Comparison of ENCODE assay signal across 8 cellular contexts in the genomic region with DNA sequence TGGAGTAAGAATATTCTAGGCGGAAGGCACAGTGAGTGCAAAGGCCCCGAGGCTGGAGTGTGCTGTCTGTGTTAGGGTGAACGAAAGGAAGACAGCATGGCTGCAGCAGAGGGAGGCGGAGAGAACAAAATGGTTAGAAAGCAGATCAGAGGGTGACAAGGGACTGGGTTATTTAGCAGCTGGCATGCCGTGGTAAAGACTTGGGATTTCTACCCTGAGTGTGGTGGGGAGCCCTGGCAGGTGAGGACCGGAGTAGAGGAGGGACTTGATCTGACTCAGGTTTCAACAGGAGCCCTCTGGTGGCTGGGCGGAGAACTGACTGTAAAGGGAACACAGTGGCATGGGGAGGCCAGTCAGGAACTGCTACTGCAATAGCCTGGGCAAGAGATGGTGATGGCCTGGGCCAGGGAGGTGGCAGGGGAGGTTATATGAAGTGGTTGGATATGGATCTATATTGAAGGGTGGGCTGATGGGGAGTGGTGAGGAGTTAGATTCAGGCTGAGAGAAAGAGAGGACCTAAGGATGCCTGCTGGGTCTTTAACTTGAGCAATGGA. TPM values are rescaled to one million over a fixed set of nuclear protein-coding genes. Genes with fewer than 3 reads are reported as not detected.
A peak's percentile ranks its signal among the peaks of the same experiment; 100 is the strongest.
DNase-seq lines count a peak whose midpoint lies in the region; ATAC-seq, FAIRE-seq and TF ChIP-seq lines count a peak whose summit lies in the region.

No MANE protein-coding gene starts in this region.

- no peak overlapping the region for H3K27ac ChIP-seq in HEK293 (ENCODE audit: extremely low read depth, low read depth, low read length)
- H3K27ac ChIP-seq in GM12878 (ENCODE audit: control insufficient read depth, insufficient read depth), result no peak overlapping the region
- no peak overlapping the region for H3K27ac ChIP-seq in iPS DF 6.9 (ENCODE audit: low read length)

- no peak overlapping the region for H3K9ac ChIP-seq in GM12878 (ENCODE audit: control insufficient read depth, insufficient read depth, low read length)

- H3K4me1 ChIP-seq in HEK293 (ENCODE audit: control insufficient read depth, insufficient read depth, low read length) (peaks cover 2% of the 10 kb centered on the region), GM12878 (ENCODE audit: control insufficient read depth, insufficient read depth, low read length) (peaks cover 3% of the 10 kb centered on the region; the same call in 1 of the 2 replicates), iPS DF 6.9 (ENCODE audit: control insufficient read depth, insufficient read depth, low read length) (no peaks in the 10 kb centered on the region)

- in situ Hi-C loops in GM12878 (cut with MboI), result loop anchor here (5.0 to 10.0 kb wide), 2 partner anchors 183 to 321 kb away; partner anchors contain the start of gene C6orf89

- no peak for TF ChIP-seq EP300 in GM12878 (IDR thresholded peaks at IDR 0.05; ENCODE audit: borderline replicate concordance in 1 of 2, control insufficient read depth in 1 of 2, low read depth in 2 of 2, low read length in 2 of 2)

- H3K27me3 ChIP-seq in GM12878 (replicated peaks in 1 of 2; ENCODE audit: control insufficient read depth in 2 of 2, insufficient read depth in 2 of 2, low read length in 1 of 2) (no peaks in the 10 kb centered on the region), iPS DF 6.9 (ENCODE audit: control insufficient read depth, insufficient read depth, low read length) (no peaks in the 10 kb centered on the region)

- intact Hi-C loops in GM12878 (cut with micrococcal nuclease; ENCODE audit: unreplicated experiment), result loop anchor here (1.0 kb wide), 3 partner anchors 36 to 179 kb away; no protein-coding TSS in a partner anchor

- 52% methylated on average over 7 of the region's 7 CpGs for WGBS in GM12878 (ENCODE audit: insufficient coverage, insufficient replicate concordance, low lambda C conversion rate, missing lambda C conversion rate)
- WGBS in iPS DF 6.9 (ENCODE audit: insufficient coverage, insufficient read length), result no CpG with 5 or more reads among the region's 7 CpGs

- no peak overlapping the region for H3K4me2 ChIP-seq in GM12878 (ENCODE audit: control insufficient read depth, insufficient read depth)

- POLR2A ChIA-PET in HEK293 (lab: Yijun Ruan, JAX) (no interaction called here), GM12878 (lab: Charles Lee) (no interaction called here)

- BruUV-seq in GM12878 (replicated peaks; lab: Mats Ljungman, UMichigan), result no TSS peak

- TF ChIP-seq RAD21 in GM12878 (IDR thresholded peaks at IDR 0.05; ENCODE audit: insufficient read depth, low read depth, low read length), result peak; percentile 63

- RAD21 ChIA-PET in GM12878 (lab: Charles Lee; ENCODE audit: unreplicated experiment), result interaction anchor here (0.6 to 3.9 kb wide), 9 partner anchors 10 to 442 kb away, joined by 3 to 36 read pairs (median 16); partner anchors contain the start of gene PIM1

- peak; percentile 75 for DNase-seq in COR-L47 (lab: John Stamatoyannopoulos, UW)
- peak; percentile 40 for DNase-seq in NCI-H2171 (lab: John Stamatoyannopoulos, UW)
- DNase-seq in UCSD-AML1 (lab: John Stamatoyannopoulos, UW; ENCODE audit: unreplicated experiment), result peak; percentile 90
- peak; percentile 28 for DNase-seq in GM12878 (ENCODE audit: low read depth, low spot score)
- peak; percentile 87 for DNase-seq in iPS DF 6.9 (ENCODE audit: low read depth, low spot score)
- peak; percentile 83 to 96 (median 88) for DNase-seq in stimulated activated CD4-positive, alpha-beta T cell treated with anti-CD3 and anti-CD28 coated beads, Interleukin-12 subunit alpha, Interleukin-12 subunit beta, amount 100 ng/mL, for 48 hours (ENCODE audit: low read depth in 2 of 3, low spot score in 1 of 3)

- SMC1A ChIA-PET in GM12878 (lab: Charles Lee; ENCODE audit: uncharacterized antibody, unreplicated experiment), result interaction anchor here (0.6 to 4.0 kb wide), 11 partner anchors 25 to 1472 kb away, joined by 3 to 42 read pairs (median 4); no protein-coding TSS in a partner anchor

- H4K20me1 ChIP-seq in GM12878 (ENCODE audit: control insufficient read depth, insufficient read depth), result no peaks in the 10 kb centered on the region

- H3K9me3 ChIP-seq in HEK293 (ENCODE audit: control insufficient read depth, insufficient read depth, low read depth, low read length) (no peaks in the 10 kb centered on the region), GM12878 (replicated peaks; ENCODE audit: control insufficient read depth, insufficient read depth, low read length) (no peaks in the 10 kb centered on the region), iPS DF 6.9 (ENCODE audit: control insufficient read depth, insufficient read depth, low read length) (no peaks in the 10 kb centered on the region)

- H3K4me3 ChIP-seq in HEK293 (ENCODE audit: low read depth, low read length), result no peak overlapping the region
- no peak overlapping the region for H3K4me3 ChIP-seq in GM12878
- H3K4me3 ChIP-seq in iPS DF 6.9 (ENCODE audit: low read length), result no peak overlapping the region

- FAIRE-seq in GM12878 (lab: Jason Lieb, UNC), result no peak

- TF ChIP-seq CTCF in HEK293 (tag by site-specific recombination; IDR thresholded peaks at IDR 0.05) (peak; percentile 85), GM12878 (IDR thresholded peaks at IDR 0.05 in 2 of 3, conservative IDR thresholded peaks at IDR 0.05 in 1 of 3; ENCODE audit: control insufficient read depth in 2 of 3, extremely low read depth in 1 of 3, insufficient read depth in 1 of 3, low read depth in 3 of 3, low read length in 3 of 3) (peak; percentile 87 to 93 (median 87))

- H3K79me2 ChIP-seq in GM12878 (ENCODE audit: control insufficient read depth, insufficient read depth, low read length), result no peaks in the 10 kb centered on the region

- H3K36me3 ChIP-seq in HEK293 (ENCODE audit: control insufficient read depth in 2 of 2, insufficient read depth in 1 of 2, low read length in 2 of 2) (no peaks in the 10 kb centered on the region), GM12878 (ENCODE audit: control insufficient read depth in 2 of 2, insufficient read depth in 2 of 2, low read length in 1 of 2) (no peaks in the 10 kb centered on the region), iPS DF 6.9 (ENCODE audit: control insufficient read depth, insufficient read depth, low read length) (no peaks in the 10 kb centered on the region)

- ATAC-seq in GM12878, result peak; percentile 96
- no peak for ATAC-seq in HG03460 (IDR thresholded peaks at IDR 0.05; ENCODE audit: unreplicated experiment)

- CTCF ChIA-PET in HEK293 (lab: Yijun Ruan, JAX), result interaction anchor here (0.6 to 17.8 kb wide), 23 partner anchors 9 to 742 kb away, joined by 3 to 845 read pairs (median 5); partner anchors contain the start of gene PIM1
- CTCF ChIA-PET in GM12878 (lab: Yijun Ruan, JAX), result interaction anchor here (0.9 to 9.2 kb wide), 21 partner anchors 7 to 449 kb away, joined by 3 to 135 read pairs (median 9); partner anchors contain the start of genes FGD2, TBC1D22B and TMEM217

- no peak overlapping the region for H2AFZ ChIP-seq in GM12878 (ENCODE audit: control insufficient read depth, low read depth, low read length)

- no peak for TF ChIP-seq POLR2A in GM12878 (IDR thresholded peaks at IDR 0.05; ENCODE audit: low read depth, low read length)

RNA-seq across cellular contexts. Expression of gene PIM1, which starts 38.0 kb away (rescaled TPM):
- 6.3 and 7.3 TPM in 2 replicates for total RNA-seq in GM12878 (2013; cell fraction: nucleolus; rRNA removed)
- total RNA-seq in GM12878 (2014; rRNA removed) (10.6 and 12.5 TPM in 2 replicates), GM12878 (2014; rRNA removed; fragmentation: Illumina TruSeq; extraction: Trizol) (9.9 and 10.5 TPM in 2 replicates), GM12878 (2021) (20.6 and 22.0 TPM in 2 replicates)
- polyA plus RNA-seq in GM12878 (2011; ENCODE audit: low read depth), result 8.2 TPM
- polyA plus RNA-seq in GM12878 (2011; rRNA removed) (6.4 and 10.4 TPM in 2 replicates), GM12878 (2014; fragmentation: Illumina TruSeq; extraction: Trizol) (29.0 and 33.9 TPM in 2 replicates), GM12878 (2014; fragmentation: Nextera tagmentation; extraction: Ambion mirVana) (1 to 10 TPM in 1 of 2 experiments, under 1 TPM in 1; 0.66 to 3.0 TPM), GM12878 (2014; rRNA removed) (11.1 and 11.6 TPM in 2 replicates), GM12878 (2016; fragmentation: Nextera tagmentation; extraction: Ambion mirVana) (1 to 10 TPM; 7.0 to 8.1 TPM)
- 9.2 and 10.8 TPM in 2 replicates for polyA plus RNA-seq in GM12878 (2011; cell fraction: cytosol; rRNA removed)
- 14.0 and 16.8 TPM in 2 replicates for polyA plus RNA-seq in GM12878 (2011; cell fraction: nucleus; rRNA removed)
- 12.5 and 17.7 TPM in 2 replicates for polyA plus RNA-seq in GM12878 (2012)
- polyA minus RNA-seq in GM12878 (2011; rRNA and poly(A)+ RNA removed), result 9.8 and 11.3 TPM in 2 replicates
- polyA minus RNA-seq in GM12878 (2011; cell fraction: cytosol; rRNA and poly(A)+ RNA removed), result 4.7 and 7.4 TPM in 2 replicates
- polyA minus RNA-seq in GM12878 (2011; cell fraction: nucleus; rRNA and poly(A)+ RNA removed), result 6.0 and 8.4 TPM in 2 replicates

RNA-seq across cellular contexts. Expression of gene TBC1D22B, which starts 49.6 kb away (rescaled TPM):
- total RNA-seq in GM12878 (2013; cell fraction: nucleolus; rRNA removed), result 15.8 and 16.4 TPM in 2 replicates
- total RNA-seq in GM12878 (2014; rRNA removed) (11.9 and 13.0 TPM in 2 replicates), GM12878 (2014; rRNA removed; fragmentation: Illumina TruSeq; extraction: Trizol) (9.5 and 9.9 TPM in 2 replicates), GM12878 (2021) (14.9 and 15.2 TPM in 2 replicates)
- polyA plus RNA-seq in GM12878 (2011; ENCODE audit: low read depth), result 6.8 TPM
- polyA plus RNA-seq in GM12878 (2011; rRNA removed) (7.0 and 7.5 TPM in 2 replicates), GM12878 (2014; fragmentation: Illumina TruSeq; extraction: Trizol) (18.2 and 18.7 TPM in 2 replicates), GM12878 (2014; fragmentation: Nextera tagmentation; extraction: Ambion mirVana) (1 to 10 TPM; 3.4 to 3.7 TPM), GM12878 (2014; rRNA removed) (14.2 and 15.8 TPM in 2 replicates), GM12878 (2016; fragmentation: Nextera tagmentation; extraction: Ambion mirVana) (10 to 100 TPM; 15.4 to 17.7 TPM)
- polyA plus RNA-seq in GM12878 (2011; cell fraction: cytosol; rRNA removed), result 8.5 and 11.0 TPM in 2 replicates
- 10.4 and 10.6 TPM in 2 replicates for polyA plus RNA-seq in GM12878 (2011; cell fraction: nucleus; rRNA removed)
- 7.1 and 7.4 TPM in 2 replicates for polyA plus RNA-seq in GM12878 (2012)
- 5.8 and 6.3 TPM in 2 replicates for polyA minus RNA-seq in GM12878 (2011; rRNA and poly(A)+ RNA removed)
- 3.1 and 3.5 TPM in 2 replicates for polyA minus RNA-seq in GM12878 (2011; cell fraction: cytosol; rRNA and poly(A)+ RNA removed)
- polyA minus RNA-seq in GM12878 (2011; cell fraction: nucleus; rRNA and poly(A)+ RNA removed), result 5.1 and 8.1 TPM in 2 replicates

RNA-seq across cellular contexts. Expression of gene TMEM217, which starts 50.0 kb away (rescaled TPM):
- total RNA-seq in GM12878 (2013; cell fraction: nucleolus; rRNA removed), result 2.4 and 3.3 TPM in 2 replicates
- total RNA-seq in GM12878 (2014; rRNA removed) (2.5 and 3.1 TPM in 2 replicates), GM12878 (2014; rRNA removed; fragmentation: Illumina TruSeq; extraction: Trizol) (1.8 and 2.1 TPM in 2 replicates), GM12878 (2021) (1.6 and 1.9 TPM in 2 replicates)
- polyA plus RNA-seq in GM12878 (2011; ENCODE audit: low read depth), result 1.7 TPM
- polyA plus RNA-seq in GM12878 (2011; rRNA removed) (4.0 and 4.5 TPM in 2 replicates), GM12878 (2014; fragmentation: Illumina TruSeq; extraction: Trizol) (1.9 and 2.5 TPM in 2 replicates), GM12878 (2014; fragmentation: Nextera tagmentation; extraction: Ambion mirVana) (1 to 10 TPM; 1.3 to 2.1 TPM), GM12878 (2014; rRNA removed) (1.9 and 2.4 TPM in 2 replicates), GM12878 (2016; fragmentation: Nextera tagmentation; extraction: Ambion mirVana) (1 to 10 TPM; 2.5 to 2.8 TPM)
- polyA plus RNA-seq in GM12878 (2011; cell fraction: cytosol; rRNA removed), result 2.3 and 2.7 TPM in 2 replicates
- 2.6 and 3.4 TPM in 2 replicates for polyA plus RNA-seq in GM12878 (2011; cell fraction: nucleus; rRNA removed)
- polyA plus RNA-seq in GM12878 (2012), result 0.84 and 2.1 TPM in 2 replicates
- polyA minus RNA-seq in GM12878 (2011; rRNA and poly(A)+ RNA removed), result 2.1 and 5.3 TPM in 2 replicates
- 1.6 and 2.4 TPM in 2 replicates for polyA minus RNA-seq in GM12878 (2011; cell fraction: cytosol; rRNA and poly(A)+ RNA removed)
- polyA minus RNA-seq in GM12878 (2011; cell fraction: nucleus; rRNA and poly(A)+ RNA removed), result 2.1 and 4.0 TPM in 2 replicates

Comparison
In these comparisons a context has a peak if more than half of its experiments do, and no peak if none do; other contexts are left out.
1. DNase-seq: peak in every context shown above with its lines; median percentile 90 in UCSD-AML1; 88 in stimulated activated CD4-positive, alpha-beta T cell treated with anti-CD3 and anti-CD28 coated beads, Interleukin-12 subunit alpha, Interleukin-12 subunit beta, amount 100 ng/mL, for 48 hours; 87 in iPS DF 6.9; 75 in COR-L47; 40 in NCI-H2171; 28 in GM12878.